In the genomic region with DNA sequence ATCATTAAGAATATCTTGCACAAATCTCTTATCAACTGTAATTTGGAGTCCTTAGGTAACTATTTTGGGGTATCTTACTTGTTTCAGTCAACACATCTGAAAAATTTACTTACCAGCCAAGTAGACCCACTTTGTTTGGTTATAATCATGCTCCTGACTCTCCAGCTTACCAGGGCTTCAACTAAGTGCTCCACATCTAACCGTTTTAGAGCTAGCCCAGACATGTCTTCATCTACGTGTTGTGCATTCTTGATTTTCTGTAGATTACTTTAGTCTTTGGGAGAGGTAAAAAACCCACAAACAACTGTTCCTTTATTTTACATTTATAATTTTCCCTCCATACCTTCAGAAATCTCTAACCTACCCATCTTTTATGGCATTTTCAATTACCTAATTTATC, we compare ENCODE assay signal across 19 cellular contexts. TPM values are rescaled to one million over a fixed set of nuclear protein-coding genes. Genes with fewer than 3 reads are reported as not detected.
DNase-seq lines count a peak whose midpoint lies in the region; ATAC-seq, FAIRE-seq and TF ChIP-seq lines count a peak whose summit lies in the region.
"Had no signal": no experiment of that assay in that cellular context is flagged by ENCODE, and none has a peak within 500 bp of the region (broad histone marks: within the 10 kb centered on the region; RNA-seq: fewer than 3 reads in every experiment).

No MANE protein-coding gene starts in this region.

- H3K36me3 ChIP-seq in breast epithelium (no peaks in the 10 kb centered on the region), OCI-LY1 (ENCODE audit: insufficient read depth, low read length) (peaks cover 30% of the 10 kb centered on the region), bronchial epithelial cell (ENCODE audit: control insufficient read depth, insufficient read depth, low read length) (no peaks in the 10 kb centered on the region)
- H3K36me3 ChIP-seq: SJSA1 had no signal

- H3K27ac Mint-ChIP-seq in MCF 10A (ENCODE audit: low read depth, unreplicated experiment) (peak overlapping the region; percentile 93), nephron progenitor cell (peak overlapping the region; percentile 31), mesothelial cell of epicardium (no peak overlapping the region)

- H3K9me2 ChIP-seq in OCI-LY1 (ENCODE audit: low read depth, low read length) = no peaks in the 10 kb centered on the region

- TF ChIP-seq POLR2A in breast epithelium (IDR thresholded peaks at IDR 0.05) (no peak), erythroblast (IDR thresholded peaks at IDR 0.05; ENCODE audit: low read length) (no peak)

- no peak overlapping the region for H2AFZ ChIP-seq in OCI-LY1 (ENCODE audit: low read length)

- H3K36me3 Mint-ChIP-seq in MCF 10A (ENCODE audit: insufficient read depth, unreplicated experiment) (no peaks in the 10 kb centered on the region), nephron progenitor cell (ENCODE audit: low read depth) (no peaks in the 10 kb centered on the region), mesothelial cell of epicardium (peaks cover 4% of the 10 kb centered on the region)

- H3K79me2 ChIP-seq in OCI-LY1 (ENCODE audit: insufficient read depth, low read length) = peaks cover 15% of the 10 kb centered on the region

- intact Hi-C loops in MCF 10A (cut with micrococcal nuclease) = loop anchor here (1.0 to 10.0 kb wide), 2 partner anchors 253 to 306 kb away; no protein-coding TSS in a partner anchor
- intact Hi-C loops in breast epithelium (cut with DNase I; ENCODE audit: low total_unique reads) = no loop called here

- H3K4me1 ChIP-seq in breast epithelium (no peaks in the 10 kb centered on the region), OCI-LY1 (ENCODE audit: insufficient read depth, low read length, severe bottlenecking) (no peaks in the 10 kb centered on the region)
- H3K4me1 ChIP-seq: SJSA1 had no signal

- CTCF ChIA-PET in MCF 10A (lab: Yijun Ruan, JAX) = interaction anchor here (0.7 to 1.5 kb wide), 3 partner anchors 108 to 143 kb away, joined by 3 to 4 read pairs (median 3); no protein-coding TSS in a partner anchor

- H3K4me3 ChIP-seq in breast epithelium (no peak overlapping the region), OCI-LY1 (ENCODE audit: low read depth, low read length, poor library complexity, severe bottlenecking) (no peak overlapping the region), bronchial epithelial cell (ENCODE audit: low read depth, low read length) (no peak overlapping the region)
- H3K4me3 ChIP-seq: SJSA1 had no signal

- no peak for ATAC-seq in GM21528 (IDR thresholded peaks at IDR 0.05; ENCODE audit: low FRiP score, unreplicated experiment)

- H3K27me3 Mint-ChIP-seq in MCF 10A (ENCODE audit: insufficient read depth, unreplicated experiment) (no peaks in the 10 kb centered on the region), nephron progenitor cell (ENCODE audit: low read depth, poor library complexity) (no peaks in the 10 kb centered on the region), mesothelial cell of epicardium (ENCODE audit: low read depth) (no peaks in the 10 kb centered on the region)

- no TSS peak for BruUV-seq in MCF 10A (replicated peaks; lab: Mats Ljungman, UMichigan)

- TF ChIP-seq CTCF in MCF 10A (IDR thresholded peaks at IDR 0.05; ENCODE audit: unreplicated experiment) (peak; percentile 9), breast epithelium (IDR thresholded peaks at IDR 0.05) (no peak), OCI-LY1 (IDR thresholded peaks at IDR 0.05; ENCODE audit: low read length) (peak; percentile 4; the same call in 1 of the 2 replicates), bronchial epithelial cell (IDR thresholded peaks at IDR 0.05; ENCODE audit: insufficient read depth, low read length, severe bottlenecking) (no peak), nephron progenitor cell (IDR thresholded peaks at IDR 0.05) (no peak), mesothelial cell of epicardium (IDR thresholded peaks at IDR 0.05; ENCODE audit: unreplicated experiment) (no peak)

- H3K4me3 Mint-ChIP-seq in MCF 10A (ENCODE audit: unreplicated experiment) (no peak overlapping the region), nephron progenitor cell (no peak overlapping the region), mesothelial cell of epicardium (no peak overlapping the region)

- no peak overlapping the region for H3K4me2 ChIP-seq in OCI-LY1 (ENCODE audit: low read length)

- POLR2A ChIA-PET in MCF 10A (lab: Yijun Ruan, JAX) = interaction anchor here (0.6 to 1.8 kb wide), 2 partner anchors 17 to 148 kb away, joined by 5 to 9 read pairs; a partner anchor contains a TSS

- no peaks in the 10 kb centered on the region for H4K20me1 ChIP-seq in OCI-LY1 (ENCODE audit: insufficient read depth, low read length)

- no peak for FAIRE-seq in bronchial epithelial cell (lab: Jason Lieb, UNC)
- FAIRE-seq: H1 had no signal

- DNase-seq in MCF 10A (ENCODE audit: unreplicated experiment) = no peak
- DNase-seq in breast epithelium (ENCODE audit: low spot score in 2 of 2) = no peak
- DNase-seq in bronchial epithelial cell (ENCODE audit: low read depth) = peak; percentile 71
- DNase-seq in nephron progenitor cell = no peak
- DNase-seq in erythroblast (lab: John Stamatoyannopoulos, UW) = no peak
- DNase-seq in mesothelial cell of epicardium (ENCODE audit: low spot score in 2 of 2, unreplicated experiment in 2 of 2) = no peak
- DNase-seq: 8988T, ACHN, HCEC 1CT, NCI-H2029 treated with DMSO at 0.1 percent for 48 hours, NCI-H2171, NCI-H226, NCI-H510A, NCI-H69, Right ventricle myocardium superior had no signal

- H3K9me3 Mint-ChIP-seq in MCF 10A (ENCODE audit: unreplicated experiment) = no peaks in the 10 kb centered on the region
- no peaks in the 10 kb centered on the region for H3K9me3 Mint-ChIP-seq in nephron progenitor cell
- H3K9me3 Mint-ChIP-seq in mesothelial cell of epicardium = no peaks in the 10 kb centered on the region

- H3K4me1 Mint-ChIP-seq in MCF 10A (ENCODE audit: insufficient read depth, unreplicated experiment) (peaks cover 8% of the 10 kb centered on the region), nephron progenitor cell (no peaks in the 10 kb centered on the region), mesothelial cell of epicardium (peaks cover 6% of the 10 kb centered on the region)

- H3K9ac ChIP-seq in OCI-LY1 (ENCODE audit: low read length) = no peak overlapping the region

- no peak overlapping the region for H3K27ac ChIP-seq in breast epithelium
- H3K27ac ChIP-seq in OCI-LY1 (ENCODE audit: low read depth, low read length, poor library complexity, severe bottlenecking) = peak overlapping the region; percentile 38
- H3K27ac ChIP-seq: SJSA1 had no signal

- H3F3A ChIP-seq in OCI-LY1 (ENCODE audit: insufficient read depth, low read length) = no peaks in the 10 kb centered on the region

- H3K9me3 ChIP-seq in breast epithelium (no peaks in the 10 kb centered on the region), OCI-LY1 (ENCODE audit: low read length) (no peaks in the 10 kb centered on the region)
- H3K9me3 ChIP-seq: SJSA1 had no signal

- H3K27me3 ChIP-seq in breast epithelium = no peaks in the 10 kb centered on the region
- no peaks in the 10 kb centered on the region for H3K27me3 ChIP-seq in OCI-LY1 (ENCODE audit: insufficient read depth, low read length)
- H3K27me3 ChIP-seq in bronchial epithelial cell (ENCODE audit: control insufficient read depth, insufficient read depth, low read length) = no peaks in the 10 kb centered on the region
- H3K27me3 ChIP-seq: SJSA1 had no signal

RNA-seq across cellular contexts. Expression of a gene that starts 17.2 kb away (rescaled TPM):
- 2.5 and 2.7 TPM in 2 replicates for total RNA-seq in MCF 10A (2022)
- 10 to 100 TPM in 1 of 3 donors, 1 to 10 TPM in 2; 7.5 to 11.4 (median 9.2) TPM for total RNA-seq in breast epithelium
- total RNA-seq in bronchial epithelial cell = 5.6 and 7.9 TPM in 2 replicates
- 4.1 to 5.5 TPM (median 5.3 TPM) in 3 replicates for total RNA-seq in mesothelial cell of epicardium

RNA-seq across cellular contexts. Expression of a gene that starts 17.4 kb away (rescaled TPM):
- total RNA-seq in MCF 10A (2022) (33.5 and 34.6 TPM in 2 replicates), breast epithelium (10 to 100 TPM; 17.9 to 54.6 (median 28.8) TPM), bronchial epithelial cell (25.6 and 34.0 TPM in 2 replicates), mesothelial cell of epicardium (34.1 to 39.8 TPM (median 38.8 TPM) in 3 replicates)

RNA-seq across cellular contexts. Expression of a gene that starts 41.9 kb away (rescaled TPM):
- total RNA-seq in MCF 10A (2022) (0.79 and 1.5 TPM in 2 replicates), breast epithelium (1 to 10 TPM in 2 of 3 donors, under 1 TPM in 1; 0.98 to 4.1 (median 2.2) TPM), bronchial epithelial cell (2.6 and 2.8 TPM in 2 replicates), mesothelial cell of epicardium (3.4 to 5.4 TPM (median 4.8 TPM) in 3 replicates)
- total RNA-seq: SJSA1 had no signal

Comparison
In these comparisons a context has a peak if more than half of its experiments do, and no peak if none do; other contexts are left out.
1. CTCF ChIP-seq: peak in MCF 10A (single experiment) and OCI-LY1 (single experiment); none in breast epithelium (0 of 3), bronchial epithelial cell (single experiment), nephron progenitor cell (single experiment) and mesothelial cell of epicardium (single experiment).